ENCODE assay signal across 9 cellular contexts in genomic region chr13:40508112-40508511, GRCh38.
DNase-seq lines count a peak whose midpoint lies in the region; FAIRE-seq and TF ChIP-seq lines count a peak whose summit lies in the region.
"Had no signal": no experiment of that assay in that cellular context is flagged by ENCODE, and none has a peak within 500 bp of the region (broad histone marks: within the 10 kb centered on the region; RNA-seq: fewer than 3 reads in every experiment).

No MANE protein-coding gene starts in this region.

- H3K4me1 ChIP-seq in mesenchymal stem cell (ENCODE audit: control insufficient read depth, insufficient read depth, low read depth, low read length) (peaks cover 12% of the 10 kb centered on the region), transverse colon (peaks cover 0 to 6% (median 0%) of the 10 kb centered on the region in 4 donors)

- no peak overlapping the region for H3K23ac ChIP-seq in mesenchymal stem cell (ENCODE audit: low read length in 2 of 2)

- H3K27me3 ChIP-seq in mesenchymal stem cell (ENCODE audit: control insufficient read depth in 1 of 2, insufficient read depth in 1 of 2, low read length in 2 of 2) (peaks cover 0 to 4% of the 10 kb centered on the region in 2 experiments), transverse colon (no peaks in the 10 kb centered on the region)
- H3K27me3 ChIP-seq: cardiac muscle cell had no signal

- DNase-seq in activated CD4-positive, alpha-beta T cell treated with anti-CD3 and anti-CD28 coated beads, Interleukin-2, amount 10 ng/mL, durations not matched to agents 7 days and 5 days = no peak
- no peak for DNase-seq in activated CD4-positive, alpha-beta T cell treated with anti-CD3 and anti-CD28 coated beads, Interleukin-2, amount 50 U/mL, for 48 hours
- DNase-seq in mesenchymal stem cell (peak; percentile 5), transverse colon (no peak), mesenteric fat pad (ENCODE audit: low spot score) (no peak), COLO829 (ENCODE audit: low spot score) (no peak)
- DNase-seq in activated CD4-positive, CD25-positive, alpha-beta regulatory T cell treated with anti-CD3 and anti-CD28 coated beads, Interleukin-2, amount 50 U/mL, for 72 hours = no peak

- no peaks in the 10 kb centered on the region for H3K79me1 ChIP-seq in mesenchymal stem cell (replicated peaks; ENCODE audit: low read length, poor library complexity, severe bottlenecking)

- H3K36me3 Mint-ChIP-seq in activated CD4-positive, alpha-beta T cell treated with anti-CD3 and anti-CD28 coated beads, Interleukin-2, amount 10 ng/mL, durations not matched to agents 7 days and 5 days (ENCODE audit: low read depth) = peaks cover 6% of the 10 kb centered on the region

- in situ Hi-C loops in transverse colon (cut with MboI; ENCODE audit: low pct_ligation_motif_present in 1 of 4, low pct_unique_long_range_greater_than_20kb in 1 of 4, low sequenced_read_pairs in 3 of 4) = no loop called here

- peak; percentile 43 for FAIRE-seq in endometrium (lab: Jason Lieb, UNC)

- H2BK120ac ChIP-seq in mesenchymal stem cell (ENCODE audit: low read depth, low read length) = no peak overlapping the region

- H3K4me3 Mint-ChIP-seq in activated CD4-positive, alpha-beta T cell treated with anti-CD3 and anti-CD28 coated beads, Interleukin-2, amount 10 ng/mL, durations not matched to agents 7 days and 5 days = no peak overlapping the region

- no peaks in the 10 kb centered on the region for H3K36me3 ChIP-seq in mesenchymal stem cell (ENCODE audit: control insufficient read depth in 1 of 2, insufficient read depth in 2 of 2, low read depth in 1 of 2, low read length in 2 of 2)
- H3K36me3 ChIP-seq in transverse colon = no peaks in the 10 kb centered on the region
- H3K36me3 ChIP-seq: cardiac muscle cell had no signal

- no peak overlapping the region for H2BK5ac ChIP-seq in mesenchymal stem cell (ENCODE audit: low read depth, low read length, poor library complexity, severe bottlenecking)

- peak overlapping the region; percentile 77 for H3K9ac ChIP-seq in mesenchymal stem cell (ENCODE audit: low read length)

- WGBS in mesenchymal stem cell = 85% methylated on average over 4 of the region's 4 CpGs
- WGBS in transverse colon (ENCODE audit: low coverage in 1 of 2), 2 donors = 60 to 63% methylated on average over 4 of the region's 4 CpGs

- H3K4me3 ChIP-seq in mesenchymal stem cell (ENCODE audit: insufficient read depth in 1 of 2, low read depth in 1 of 2, low read length in 2 of 2) (no peak overlapping the region), transverse colon (no peak overlapping the region)
- H3K4me3 ChIP-seq: cardiac muscle cell had no signal

- no peak overlapping the region for H2AFZ ChIP-seq in mesenchymal stem cell (ENCODE audit: low read depth, low read length)

- H3K4me2 ChIP-seq in mesenchymal stem cell (ENCODE audit: low read length, poor library complexity, severe bottlenecking) = no peak overlapping the region

- no peak for TF ChIP-seq CTCF in transverse colon (IDR thresholded peaks at IDR 0.05)

- H3K27me3 Mint-ChIP-seq in activated CD4-positive, alpha-beta T cell treated with anti-CD3 and anti-CD28 coated beads, Interleukin-2, amount 10 ng/mL, durations not matched to agents 7 days and 5 days = no peaks in the 10 kb centered on the region

- intact Hi-C loops in transverse colon (cut with DNase I; ENCODE audit: low total_unique reads) = no loop called here

- H3K27ac ChIP-seq in mesenchymal stem cell (ENCODE audit: low read length, poor library complexity, severe bottlenecking) (no peak overlapping the region), transverse colon (peak overlapping the region in 3 of 4 donors; percentile 6 to 41 (median 15))
- H3K27ac ChIP-seq: cardiac muscle cell had no signal

- H3K9me3 ChIP-seq in mesenchymal stem cell (ENCODE audit: control insufficient read depth, low read length) (no peaks in the 10 kb centered on the region), transverse colon (no peaks in the 10 kb centered on the region)

- no peak for TF ChIP-seq POLR2A in transverse colon (IDR thresholded peaks at IDR 0.05)

- H3K14ac ChIP-seq in mesenchymal stem cell (ENCODE audit: low read length in 2 of 2) = no peak overlapping the region

- no peak overlapping the region for H2BK12ac ChIP-seq in mesenchymal stem cell (ENCODE audit: low read length in 2 of 2)

- CTCF ChIA-PET in activated CD4-positive, alpha-beta T cell treated with anti-CD3 and anti-CD28 coated beads, Interleukin-2, amount 10 ng/mL, durations not matched to agents 7 days and 5 days (lab: Charles Lee) = interaction anchor here (0.6 to 1.2 kb wide), 3 partner anchors 13 to 565 kb away, joined by 3 to 6 read pairs (median 4); no protein-coding TSS in a partner anchor

- peaks cover 40% of the 10 kb centered on the region for H3K4me1 Mint-ChIP-seq in activated CD4-positive, alpha-beta T cell treated with anti-CD3 and anti-CD28 coated beads, Interleukin-2, amount 10 ng/mL, durations not matched to agents 7 days and 5 days

- H2AK5ac ChIP-seq in mesenchymal stem cell (ENCODE audit: low read length, severe bottlenecking) = no peak overlapping the region

- POLR2A ChIA-PET in activated CD4-positive, alpha-beta T cell treated with anti-CD3 and anti-CD28 coated beads, Interleukin-2, amount 10 ng/mL, durations not matched to agents 7 days and 5 days (lab: Charles Lee) = interaction anchor here (0.6 kb wide), 1 partner anchor 55 kb away, joined by 3 read pairs; no protein-coding TSS in a partner anchor

- H4K91ac ChIP-seq in mesenchymal stem cell (ENCODE audit: low read length) = no peak overlapping the region

- no peak overlapping the region for H3K18ac ChIP-seq in mesenchymal stem cell (ENCODE audit: low read depth in 1 of 2, low read length in 2 of 2)

- peaks cover 3% of the 10 kb centered on the region for H3K9me3 Mint-ChIP-seq in activated CD4-positive, alpha-beta T cell treated with anti-CD3 and anti-CD28 coated beads, Interleukin-2, amount 10 ng/mL, durations not matched to agents 7 days and 5 days

- H3K27ac Mint-ChIP-seq in activated CD4-positive, alpha-beta T cell treated with anti-CD3 and anti-CD28 coated beads, Interleukin-2, amount 10 ng/mL, durations not matched to agents 7 days and 5 days = peak overlapping the region; percentile 77

- TF ChIP-seq EP300 in transverse colon (IDR thresholded peaks at IDR 0.05; ENCODE audit: low read depth) = no peak

- no peak overlapping the region for H2BK15ac ChIP-seq in mesenchymal stem cell (ENCODE audit: low read depth, poor library complexity, severe bottlenecking)

- no peak overlapping the region for H3K4ac ChIP-seq in mesenchymal stem cell (ENCODE audit: low read depth in 1 of 2, low read length in 2 of 2)

- no peak overlapping the region for H4K8ac ChIP-seq in mesenchymal stem cell (ENCODE audit: low read length)
